8 cellular contexts compared by ENCODE assay signal in genomic region chr3:172317984-172318383, GRCh38.
DNase-seq lines count a peak whose midpoint lies in the region; ATAC-seq and TF ChIP-seq lines count a peak whose summit lies in the region.

No MANE protein-coding gene starts in this region.

- 2 to 18% methylated on average over 1 of the region's 1 CpG for WGBS in esophagus, 2 donors

- POLR2A ChIA-PET in PC-9 (lab: Charles Lee; ENCODE audit: unreplicated experiment): interaction anchor here (0.6 to 1.1 kb wide), 2 partner anchors 279 to 432 kb away, joined by 4 to 7 read pairs; partner anchors contain the start of gene FNDC3B

- H3K4me2 ChIP-seq in PC-9: peak overlapping the region; percentile 50

- H3K4me1 Mint-ChIP-seq in nephron: peaks cover 69% of the 10 kb centered on the region

- peaks cover 67% of the 10 kb centered on the region for H3K79me2 ChIP-seq in PC-9 (ENCODE audit: low read depth)

- peak overlapping the region in 1 of 3 experiments; percentile 13 for H3K4me3 Mint-ChIP-seq in nephron

- peak; percentile 53 for ATAC-seq in HG02884 (IDR thresholded peaks at IDR 0.05; ENCODE audit: unreplicated experiment)
- no peak for ATAC-seq in activated CD4-positive, CD25-positive, alpha-beta regulatory T cell treated with anti-CD3 and anti-CD28 coated beads, Interleukin-2, amount 50 U/mL, for 24 hours

- peak overlapping the region; percentile 6 to 98 (median 40) for H3K27ac Mint-ChIP-seq in nephron

- H3K9me2 ChIP-seq in PC-9 (ENCODE audit: insufficient read depth): no peaks in the 10 kb centered on the region

- H2AFZ ChIP-seq in PC-9: no peak overlapping the region

- no peak for TF ChIP-seq CTCF in GM06990 (IDR thresholded peaks at IDR 0.05; ENCODE audit: insufficient read depth, low read length, poor library complexity, severe bottlenecking)
- TF ChIP-seq CTCF in PC-9 (conservative IDR thresholded peaks at IDR 0.05): no peak
- no peak for TF ChIP-seq CTCF in nephron (IDR thresholded peaks at IDR 0.05; ENCODE audit: unreplicated experiment in 3 of 3)

- H3K4me1 ChIP-seq in PC-9 (replicated peaks; ENCODE audit: insufficient read depth) (peaks cover 72% of the 10 kb centered on the region), esophagus (ENCODE audit: control insufficient read depth in 2 of 2, insufficient read depth in 2 of 2, low read length in 1 of 2) (peaks cover 2 to 11% of the 10 kb centered on the region in 2 donors)

- CTCF ChIA-PET in PC-9 (lab: Charles Lee): interaction anchor here (0.5 to 1.8 kb wide), 3 partner anchors 14 to 1388 kb away, joined by 3 to 7 read pairs (median 6); no protein-coding TSS in a partner anchor

- no peaks in the 10 kb centered on the region; the same call in 1 of the 2 replicates for H4K20me1 ChIP-seq in PC-9 (ENCODE audit: insufficient read depth)

- intact Hi-C loops in PC-9 (cut with micrococcal nuclease; ENCODE audit: unreplicated experiment): loop anchor here (2.0 to 5.0 kb wide), 2 partner anchors 176 to 277 kb away; no protein-coding TSS in a partner anchor

- no TSS peak for BruUV-seq in PC-9 (replicated peaks; lab: Mats Ljungman, UMichigan)

- H3K27me3 ChIP-seq in GM06990 (replicated peaks; ENCODE audit: control insufficient read depth, insufficient read depth, low read length): no peaks in the 10 kb centered on the region
- no peaks in the 10 kb centered on the region for H3K27me3 ChIP-seq in PC-9 (ENCODE audit: insufficient read depth, low read depth)
- no peaks in the 10 kb centered on the region for H3K27me3 ChIP-seq in esophagus (ENCODE audit: control insufficient read depth in 1 of 2, insufficient read depth in 2 of 2, low read length in 2 of 2)

- H3K9me3 ChIP-seq in PC-9 (ENCODE audit: insufficient read depth, low read depth): no peaks in the 10 kb centered on the region
- H3K9me3 ChIP-seq in esophagus (ENCODE audit: control insufficient read depth in 2 of 2, insufficient read depth in 1 of 2, low read depth in 1 of 2, low read length in 1 of 2): no peaks in the 10 kb centered on the region

- no peaks in the 10 kb centered on the region for H3K9me3 Mint-ChIP-seq in nephron

- H3K4me3 ChIP-seq in GM06990 (replicated peaks; ENCODE audit: low read depth, low read length) (no peak overlapping the region), PC-9 (no peak overlapping the region), esophagus (ENCODE audit: low read depth in 1 of 2, low read length in 2 of 2) (no peak overlapping the region)

- H3K27ac ChIP-seq in PC-9: peak overlapping the region; percentile 86
- H3K27ac ChIP-seq in esophagus (ENCODE audit: low read depth in 2 of 2, low read length in 1 of 2): peak overlapping the region; percentile 30 to 53

- no peaks in the 10 kb centered on the region for H3K27me3 Mint-ChIP-seq in nephron (ENCODE audit: low read depth)

- H3K36me3 Mint-ChIP-seq in nephron (ENCODE audit: low read depth): peaks cover 73% of the 10 kb centered on the region

- DNase-seq in GM06990 (ENCODE audit: extremely low read depth, insufficient read length) (peak; percentile 37), PC-9 (peak; percentile 58 to 93), activated T-cell treated with anti-CD3 and anti-CD28 coated beads for 4 hours (no peak), HUDEP-2 (lab: John Stamatoyannopoulos, UW; ENCODE audit: unreplicated experiment in 76 of 76) (no peak)

- no peaks in the 10 kb centered on the region; the same call in 1 of the 2 replicates for H3K36me3 ChIP-seq in GM06990 (ENCODE audit: control insufficient read depth, insufficient read depth, low read length)
- H3K36me3 ChIP-seq in PC-9 (ENCODE audit: low read depth): peaks cover 63% of the 10 kb centered on the region
- H3K36me3 ChIP-seq in esophagus (ENCODE audit: control insufficient read depth in 2 of 2, insufficient read depth in 2 of 2, low read length in 1 of 2): peaks cover 2% of the 10 kb centered on the region in 2 donors

- H3F3A ChIP-seq in PC-9 (ENCODE audit: insufficient read depth, low read depth): peaks cover 89% of the 10 kb centered on the region

Comparison
In these comparisons a context has a peak if more than half of its experiments do, and no peak if none do; other contexts are left out.
1. DNase-seq: peak in GM06990 (single experiment) and PC-9 (2 of 2); none in activated T-cell treated with anti-CD3 and anti-CD28 coated beads for 4 hours (single experiment) and HUDEP-2 (0 of 76).